In genomic region chr10:46284286-46285229, GRCh38 we compare ENCODE assay signal across 1 cellular context.
TF ChIP-seq lines count a peak whose summit lies in the region.

No MANE protein-coding gene starts in this region.

TF ChIP-seq in HEK293, 187 proteins besides CTCF, POLR2A, EP300 and RAD21 (continued from another document and continues in another):
- TF ChIP-seq ZNF394 (tag by site-specific recombination; IDR thresholded peaks at IDR 0.05; ENCODE audit: borderline replicate concordance), result peak; percentile 6; the same call in 1 of the 2 replicates
- TF ChIP-seq PRDM2 (tag by site-specific recombination; IDR thresholded peaks at IDR 0.05; ENCODE audit: borderline replicate concordance), result no peak
- peak; percentile 79; the same call in 1 of the 2 replicates for TF ChIP-seq HIC1 (tag by site-specific recombination; IDR thresholded peaks at IDR 0.05)
- TF ChIP-seq SP7 (tag by site-specific recombination; IDR thresholded peaks at IDR 0.05), result peak; percentile 77
- 0 out of 2 replicates have a peak, but pooled peaks have one; percentile 72 for TF ChIP-seq ZNF785 (tag by site-specific recombination; IDR thresholded peaks at IDR 0.05)
- TF ChIP-seq ZSCAN30 (tag by site-specific recombination; IDR thresholded peaks at IDR 0.05), result peak; percentile 65
- 0 out of 2 replicates have a peak, but pooled peaks have one; percentile 54 for TF ChIP-seq KLF10 (tag by site-specific recombination; IDR thresholded peaks at IDR 0.05)
- TF ChIP-seq ZBTB7A (tag by site-specific recombination; IDR thresholded peaks at IDR 0.05; ENCODE audit: low read depth), result no peak
- TF ChIP-seq PRDM10 (tag by site-specific recombination; IDR thresholded peaks at IDR 0.05), result peak; percentile 81
- TF ChIP-seq IKZF3 (tag by site-specific recombination; IDR thresholded peaks at IDR 0.05), result peak; percentile 73
- peak; percentile 94 for TF ChIP-seq KLF7 (tag by site-specific recombination; IDR thresholded peaks at IDR 0.05; ENCODE audit: borderline replicate concordance)
- peak; percentile 17; the same call in 1 of the 2 replicates for TF ChIP-seq ZBTB11 (tag by site-specific recombination; conservative IDR thresholded peaks at IDR 0.05; ENCODE audit: low read depth)
- TF ChIP-seq ZSCAN18 (tag by site-specific recombination; IDR thresholded peaks at IDR 0.05), result no peak
- TF ChIP-seq PRDM6 (tag by site-specific recombination; IDR thresholded peaks at IDR 0.05), result no peak
- TF ChIP-seq PBX3 (CRISPR knock-in tag; IDR thresholded peaks at IDR 0.05), result peak; percentile 75; the same call in 1 of the 2 replicates
- TF ChIP-seq KLF16 (tag by site-specific recombination; IDR thresholded peaks at IDR 0.05), result peak; percentile 50
- no peak for TF ChIP-seq SCRT2 (tag by site-specific recombination; IDR thresholded peaks at IDR 0.05)
- TF ChIP-seq MEIS1 (CRISPR knock-in tag; IDR thresholded peaks at IDR 0.05; ENCODE audit: borderline replicate concordance), result no peak
- TF ChIP-seq ZNF707 (tag by site-specific recombination; IDR thresholded peaks at IDR 0.05), result no peak
- peak; percentile 99 for TF ChIP-seq GLIS2 (tag by site-specific recombination; IDR thresholded peaks at IDR 0.05)
- TF ChIP-seq ZSCAN4 (tag by site-specific recombination; IDR thresholded peaks at IDR 0.05), result 0 out of 2 replicates have a peak, but pooled peaks have one; percentile 8
- peak; percentile 90 for TF ChIP-seq ZNF341 (tag by site-specific recombination; IDR thresholded peaks at IDR 0.05; ENCODE audit: low read depth)
- peak; percentile 89 for TF ChIP-seq EGR2 (tag by site-specific recombination; IDR thresholded peaks at IDR 0.05; ENCODE audit: low read depth)
- no peak for TF ChIP-seq ZNF777 (tag by site-specific recombination; IDR thresholded peaks at IDR 0.05; ENCODE audit: borderline replicate concordance)
- TF ChIP-seq GLI2 (tag by site-specific recombination; IDR thresholded peaks at IDR 0.05; ENCODE audit: borderline replicate concordance, low read depth), result no peak
- peak; percentile 92 for TF ChIP-seq KLF1 (tag by site-specific recombination; IDR thresholded peaks at IDR 0.05)
- TF ChIP-seq ZXDB (tag by site-specific recombination; IDR thresholded peaks at IDR 0.05), result peak; percentile 54; the same call in 1 of the 2 replicates
- peak; percentile 61; the same call in 1 of the 2 replicates for TF ChIP-seq ZFP37 (tag by site-specific recombination; IDR thresholded peaks at IDR 0.05)
- TF ChIP-seq ZNF626 (tag by site-specific recombination; IDR thresholded peaks at IDR 0.05), result no peak
- peak; percentile 37; the same call in 1 of the 2 replicates for TF ChIP-seq ZNF2 (tag by site-specific recombination; IDR thresholded peaks at IDR 0.05)
- TF ChIP-seq OVOL3 (tag by site-specific recombination; IDR thresholded peaks at IDR 0.05), result no peak
- peak; percentile 98 for TF ChIP-seq ZNF449 (tag by site-specific recombination; IDR thresholded peaks at IDR 0.05)
